15 cellular contexts compared by ENCODE assay signal in the genomic region with DNA sequence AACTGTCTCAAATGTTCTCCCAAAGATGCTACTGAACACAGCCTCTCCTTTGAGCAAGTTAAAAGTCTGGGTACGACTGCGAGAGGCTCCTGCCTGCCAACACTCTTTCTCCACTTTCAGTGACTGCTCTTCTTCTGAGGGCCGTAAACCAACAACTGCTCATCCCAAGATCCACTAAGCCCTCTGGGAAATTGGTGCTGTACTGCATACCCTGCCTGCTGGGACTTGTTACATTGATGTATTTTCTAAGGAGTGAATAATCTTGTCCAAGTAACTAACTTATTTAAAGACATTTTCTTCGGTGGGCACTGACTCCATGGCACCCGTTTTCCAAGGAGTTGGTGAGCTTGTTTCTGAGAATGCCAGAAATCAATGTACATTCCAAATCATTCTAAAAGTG.
DNase-seq lines count a peak whose midpoint lies in the region; ATAC-seq lines count a peak whose summit lies in the region.
"Had no signal": no experiment of that assay in that cellular context is flagged by ENCODE, and none has a peak within 500 bp of the region (broad histone marks: within the 10 kb centered on the region; RNA-seq: fewer than 3 reads in every experiment).

No MANE protein-coding gene starts in this region.

- H3K36me3 Mint-ChIP-seq in activated CD4-positive, alpha-beta T cell treated with anti-CD3 and anti-CD28 coated beads, Interleukin-2, amount 10 ng/mL, durations not matched to agents 24 days and 14 days (ENCODE audit: low read depth): no peaks in the 10 kb centered on the region
- H3K36me3 Mint-ChIP-seq in naive B cell: no peaks in the 10 kb centered on the region
- no peaks in the 10 kb centered on the region for H3K36me3 Mint-ChIP-seq in stimulated activated naive B cell treated with anti-CD40 and anti-IgM and Interleukin-4, amounts not matched to agents 10 μg/mL and 1 μg/mL and 100 μg/mL, for 72 hours
- no peaks in the 10 kb centered on the region for H3K36me3 Mint-ChIP-seq in activated CD4-positive, alpha-beta memory T cell treated with anti-CD3 and anti-CD28 coated beads, Interleukin-2, amount 10 ng/mL, durations not matched to agents 7 days and 5 days (ENCODE audit: low read depth)
- H3K36me3 Mint-ChIP-seq: CD4-positive, CD25-positive, alpha-beta regulatory T cell; CD8-positive, alpha-beta T cell had no signal

- H3K9me3 Mint-ChIP-seq in activated CD4-positive, alpha-beta T cell treated with anti-CD3 and anti-CD28 coated beads, Interleukin-2, amount 10 ng/mL, durations not matched to agents 24 days and 14 days: no peaks in the 10 kb centered on the region
- no peaks in the 10 kb centered on the region for H3K9me3 Mint-ChIP-seq in naive B cell
- no peaks in the 10 kb centered on the region for H3K9me3 Mint-ChIP-seq in stimulated activated naive B cell treated with anti-CD40 and anti-IgM and Interleukin-4, amounts not matched to agents 10 μg/mL and 1 μg/mL and 100 μg/mL, for 72 hours
- no peaks in the 10 kb centered on the region for H3K9me3 Mint-ChIP-seq in activated CD4-positive, alpha-beta memory T cell treated with anti-CD3 and anti-CD28 coated beads, Interleukin-2, amount 10 ng/mL, durations not matched to agents 7 days and 5 days
- H3K9me3 Mint-ChIP-seq: CD8-positive, alpha-beta T cell had no signal

- CTCF ChIA-PET in activated CD4-positive, alpha-beta memory T cell treated with anti-CD3 and anti-CD28 coated beads, Interleukin-2, amount 10 ng/mL, durations not matched to agents 7 days and 5 days (lab: Charles Lee): interaction anchor here (1.2 to 2.3 kb wide), 6 partner anchors 9 to 213 kb away, joined by 3 to 10 read pairs (median 6); no protein-coding TSS in a partner anchor

- no peaks in the 10 kb centered on the region for H3K4me1 Mint-ChIP-seq in activated CD4-positive, alpha-beta T cell treated with anti-CD3 and anti-CD28 coated beads, Interleukin-2, amount 10 ng/mL, durations not matched to agents 24 days and 14 days
- peaks cover 45 to 62% (median 55%) of the 10 kb centered on the region in 3 donors for H3K4me1 Mint-ChIP-seq in naive B cell
- peaks cover 36 to 69% of the 10 kb centered on the region in 2 donors for H3K4me1 Mint-ChIP-seq in stimulated activated naive B cell treated with anti-CD40 and anti-IgM and Interleukin-4, amounts not matched to agents 10 μg/mL and 1 μg/mL and 100 μg/mL, for 72 hours
- H3K4me1 Mint-ChIP-seq in activated CD4-positive, alpha-beta memory T cell treated with anti-CD3 and anti-CD28 coated beads, Interleukin-2, amount 10 ng/mL, durations not matched to agents 7 days and 5 days: no peaks in the 10 kb centered on the region

- H3K27ac Mint-ChIP-seq in activated CD4-positive, alpha-beta T cell treated with anti-CD3 and anti-CD28 coated beads, Interleukin-2, amount 10 ng/mL, durations not matched to agents 24 days and 14 days: no peak overlapping the region
- H3K27ac Mint-ChIP-seq in naive B cell: peak overlapping the region; percentile 56 to 95 (median 90)
- peak overlapping the region; percentile 51 for H3K27ac Mint-ChIP-seq in stimulated activated naive B cell treated with anti-CD40 and anti-IgM and Interleukin-4, amounts not matched to agents 10 μg/mL and 1 μg/mL and 100 μg/mL, for 72 hours
- no peak overlapping the region for H3K27ac Mint-ChIP-seq in activated CD4-positive, alpha-beta memory T cell treated with anti-CD3 and anti-CD28 coated beads, Interleukin-2, amount 10 ng/mL, durations not matched to agents 7 days and 5 days
- H3K27ac Mint-ChIP-seq: CD4-positive, CD25-positive, alpha-beta regulatory T cell; CD8-positive, alpha-beta T cell had no signal

- no peak overlapping the region for H3K4me3 Mint-ChIP-seq in activated CD4-positive, alpha-beta T cell treated with anti-CD3 and anti-CD28 coated beads, Interleukin-2, amount 10 ng/mL, durations not matched to agents 24 days and 14 days
- H3K4me3 Mint-ChIP-seq in naive B cell: peak overlapping the region in 2 of 8 donors; percentile 3 to 44
- no peak overlapping the region for H3K4me3 Mint-ChIP-seq in stimulated activated naive B cell treated with anti-CD40 and anti-IgM and Interleukin-4, amounts not matched to agents 10 μg/mL and 1 μg/mL and 100 μg/mL, for 72 hours
- no peak overlapping the region for H3K4me3 Mint-ChIP-seq in activated CD4-positive, alpha-beta memory T cell treated with anti-CD3 and anti-CD28 coated beads, Interleukin-2, amount 10 ng/mL, durations not matched to agents 7 days and 5 days
- H3K4me3 Mint-ChIP-seq: CD4-positive, CD25-positive, alpha-beta regulatory T cell; CD8-positive, alpha-beta T cell had no signal

- peaks cover 35% of the 10 kb centered on the region for H3K27me3 Mint-ChIP-seq in activated CD4-positive, alpha-beta T cell treated with anti-CD3 and anti-CD28 coated beads, Interleukin-2, amount 10 ng/mL, durations not matched to agents 24 days and 14 days
- no peaks in the 10 kb centered on the region for H3K27me3 Mint-ChIP-seq in naive B cell
- H3K27me3 Mint-ChIP-seq in stimulated activated naive B cell treated with anti-CD40 and anti-IgM and Interleukin-4, amounts not matched to agents 10 μg/mL and 1 μg/mL and 100 μg/mL, for 72 hours: no peaks in the 10 kb centered on the region
- peaks cover 43% of the 10 kb centered on the region for H3K27me3 Mint-ChIP-seq in activated CD4-positive, alpha-beta memory T cell treated with anti-CD3 and anti-CD28 coated beads, Interleukin-2, amount 10 ng/mL, durations not matched to agents 7 days and 5 days
- H3K27me3 Mint-ChIP-seq: B cell had no signal

- POLR2A ChIA-PET in activated CD4-positive, alpha-beta memory T cell treated with anti-CD3 and anti-CD28 coated beads, Interleukin-2, amount 10 ng/mL, durations not matched to agents 7 days and 5 days (lab: Charles Lee): no interaction called here

- DNase-seq in activated CD4-positive, alpha-beta T cell treated with anti-CD3 and anti-CD28 coated beads, Interleukin-2, amount 10 ng/mL, durations not matched to agents 24 days and 14 days: peak; percentile 40
- no peak for DNase-seq in activated CD4-positive, alpha-beta T cell treated with anti-CD3 and anti-CD28 coated beads for 48 hours
- DNase-seq in naive B cell: no peak
- DNase-seq in stimulated activated naive B cell treated with anti-CD40 and anti-IgM and Interleukin-4, amounts not matched to agents 10 μg/mL and 1 μg/mL and 100 μg/mL, for 72 hours: no peak
- DNase-seq in NK-92 treated with Interleukin-12 subunit alpha and Interleukin-12 subunit beta, amount 100 ng/mL, for 24 hours (lab: John Stamatoyannopoulos, UW): no peak
- no peak for DNase-seq in activated CD4-positive, alpha-beta memory T cell treated with anti-CD3 and anti-CD28 coated beads, Interleukin-2, amount 10 ng/mL, durations not matched to agents 7 days and 5 days
- DNase-seq: Caco-2; CD4-positive, CD25-positive, alpha-beta regulatory T cell; CD8-positive, alpha-beta T cell; DMS153; DND-41; GM23248; H7; HCEC 1CT had no signal

- ATAC-seq in naive B cell (ENCODE audit: low read depth in 2 of 2): no peak
- no peak for ATAC-seq in stimulated activated naive B cell treated with anti-CD40 and anti-IgM and Interleukin-4, amounts not matched to agents 10 μg/mL and 1 μg/mL and 100 μg/mL, for 72 hours (replicated peaks)
- ATAC-seq: CD8-positive, alpha-beta T cell had no signal

- intact Hi-C loops in activated CD4-positive, alpha-beta T cell treated with anti-CD3 and anti-CD28 coated beads, Interleukin-2, amount 10 ng/mL, durations not matched to agents 24 days and 14 days (cut with micrococcal nuclease): no loop called here

Comparison
In these comparisons a context has a peak if more than half of its experiments do, and no peak if none do; other contexts are left out.
1. H3K27ac Mint-ChIP-seq: peak in naive B cell (6 of 6) and stimulated activated naive B cell treated with anti-CD40 and anti-IgM and Interleukin-4, amounts not matched to agents 10 μg/mL and 1 μg/mL and 100 μg/mL, for 72 hours (single experiment); none in activated CD4-positive, alpha-beta T cell treated with anti-CD3 and anti-CD28 coated beads, Interleukin-2, amount 10 ng/mL, durations not matched to agents 24 days and 14 days (single experiment) and activated CD4-positive, alpha-beta memory T cell treated with anti-CD3 and anti-CD28 coated beads, Interleukin-2, amount 10 ng/mL, durations not matched to agents 7 days and 5 days (single experiment).